ENCODE assay signal across 8 cellular contexts in genomic region chr11:129815596-129816461, GRCh38. TPM values are rescaled to one million over a fixed set of nuclear protein-coding genes. Genes with fewer than 3 reads are reported as not detected.
DNase-seq lines count a peak whose midpoint lies in the region; ATAC-seq, FAIRE-seq and TF ChIP-seq lines count a peak whose summit lies in the region.

TMEM45B (plus strand) TSS chr11:129815848; CDS start chr11:129852483, 36,635 bp downstream.

- no peak for FAIRE-seq in astrocyte (lab: Jason Lieb, UNC)

- H3K9ac ChIP-seq in astrocyte (ENCODE audit: low read length), result no peak within 1 kb of the TSS

- H3K4me1 ChIP-seq in astrocyte (ENCODE audit: insufficient read depth, low read length) (peaks cover 3% of the 10 kb centered on the region), right lobe of liver (peaks cover 0 to 6% (median 0%) of the 10 kb centered on the region in 4 donors)

- peaks cover 4% of the 10 kb centered on the region for H3K36me3 Mint-ChIP-seq in astrocyte (ENCODE audit: low read depth, unreplicated experiment)

- H3K79me2 ChIP-seq in astrocyte (ENCODE audit: insufficient read depth, low read length), result no peaks in the 10 kb centered on the region

- peaks cover 23% of the 10 kb centered on the region for H3K27me3 ChIP-seq in astrocyte (ENCODE audit: insufficient read depth, low read length)
- no peaks in the 10 kb centered on the region for H3K27me3 ChIP-seq in right lobe of liver

- WGBS in right lobe of liver (ENCODE audit: insufficient coverage, low coverage, low lambda C conversion rate, missing lambda C conversion rate), result 6% methylated on average over 11 of the region's 68 CpGs

- no peaks in the 10 kb centered on the region for H3K4me1 Mint-ChIP-seq in astrocyte (ENCODE audit: low read depth, unreplicated experiment)
- peaks cover 34% of the 10 kb centered on the region for H3K4me1 Mint-ChIP-seq in stimulated activated naive CD8-positive, alpha-beta T cell treated with anti-CD3 and anti-CD28 coated beads, Interleukin-15, amount 100 ng/mL, for 72 hours

- H3K4me3 ChIP-seq in astrocyte (ENCODE audit: insufficient read depth, low read depth, low read length) (no peak within 1 kb of the TSS), right lobe of liver (peak within 1 kb of the TSS; percentile 41 to 60 (median 46))

- H3K9me3 Mint-ChIP-seq in astrocyte (ENCODE audit: unreplicated experiment), result peaks cover 13% of the 10 kb centered on the region
- no peaks in the 10 kb centered on the region for H3K9me3 Mint-ChIP-seq in stimulated activated naive CD8-positive, alpha-beta T cell treated with anti-CD3 and anti-CD28 coated beads, Interleukin-15, amount 100 ng/mL, for 72 hours

- peak within 1 kb of the TSS; percentile 62 for H3K4me2 ChIP-seq in astrocyte (ENCODE audit: low read length)

- H2AFZ ChIP-seq in astrocyte (ENCODE audit: low read depth, low read length), result peak within 1 kb of the TSS; percentile 47

- no peak for TF ChIP-seq CTCF in C4-2B (conservative IDR thresholded peaks at IDR 0.05)
- TF ChIP-seq CTCF in astrocyte (IDR thresholded peaks at IDR 0.05; ENCODE audit: insufficient read depth, low read depth, low read length), result no peak
- TF ChIP-seq CTCF in right lobe of liver (IDR thresholded peaks at IDR 0.05), result no peak
- TF ChIP-seq CTCF in GM20000 (IDR thresholded peaks at IDR 0.05; ENCODE audit: extremely low read depth, missing control alignments), result no peak

- DNase-seq in NCI-H526 (lab: John Stamatoyannopoulos, UW) (peak; percentile 77 to 94), astrocyte (ENCODE audit: low read depth) (no peak), right lobe of liver (peak; percentile 63 to 83 (median 70)), SKM-1 (lab: John Stamatoyannopoulos, UW; ENCODE audit: unreplicated experiment) (no peak), GM20000 (ENCODE audit: low spot score) (no peak)
- peak; percentile 20 to 24 for DNase-seq in stimulated activated naive CD8-positive, alpha-beta T cell treated with anti-CD3 and anti-CD28 coated beads, Interleukin-15, amount 100 ng/mL, for 72 hours

- H3K27ac ChIP-seq in C4-2B, result peak within 1 kb of the TSS; percentile 52
- H3K27ac ChIP-seq in astrocyte (ENCODE audit: low read depth, low read length), result no peak within 1 kb of the TSS
- H3K27ac ChIP-seq in right lobe of liver, result peak within 1 kb of the TSS in 1 of 3 donors; percentile 77

- no peak within 1 kb of the TSS for H3K27ac Mint-ChIP-seq in astrocyte (ENCODE audit: unreplicated experiment)
- peak within 1 kb of the TSS in 1 of 2 donors; percentile 48 for H3K27ac Mint-ChIP-seq in stimulated activated naive CD8-positive, alpha-beta T cell treated with anti-CD3 and anti-CD28 coated beads, Interleukin-15, amount 100 ng/mL, for 72 hours

- ATAC-seq in right lobe of liver (peak; percentile 80 to 89 (median 88)), HG03565 (IDR thresholded peaks at IDR 0.05; ENCODE audit: unreplicated experiment) (no peak)
- ATAC-seq in stimulated activated naive CD8-positive, alpha-beta T cell treated with anti-CD3 and anti-CD28 coated beads, Interleukin-15, amount 100 ng/mL, for 72 hours, result peak; percentile 66

- no peaks in the 10 kb centered on the region for H4K20me1 ChIP-seq in astrocyte (ENCODE audit: insufficient read depth, low read length)

- TF ChIP-seq POLR2A in right lobe of liver (IDR thresholded peaks at IDR 0.05), result peak; percentile 24

- H3K9me3 ChIP-seq in astrocyte (ENCODE audit: insufficient read depth, low read depth, low read length), result no peaks in the 10 kb centered on the region
- H3K9me3 ChIP-seq in right lobe of liver, result no peaks in the 10 kb centered on the region

- intact Hi-C loops in right lobe of liver (cut with DNase I), result no loop called here

- peak within 1 kb of the TSS; percentile 50 for H3K4me3 Mint-ChIP-seq in astrocyte (ENCODE audit: unreplicated experiment)
- H3K4me3 Mint-ChIP-seq in stimulated activated naive CD8-positive, alpha-beta T cell treated with anti-CD3 and anti-CD28 coated beads, Interleukin-15, amount 100 ng/mL, for 72 hours, result peak within 1 kb of the TSS; percentile 83 to 85

- no peaks in the 10 kb centered on the region for H3K36me3 ChIP-seq in astrocyte (ENCODE audit: insufficient read depth, low read length)
- H3K36me3 ChIP-seq in right lobe of liver, result no peaks in the 10 kb centered on the region

- peaks cover 55% of the 10 kb centered on the region for H3K27me3 Mint-ChIP-seq in astrocyte (ENCODE audit: low read depth, unreplicated experiment)
- peaks cover 64% of the 10 kb centered on the region for H3K27me3 Mint-ChIP-seq in stimulated activated naive CD8-positive, alpha-beta T cell treated with anti-CD3 and anti-CD28 coated beads, Interleukin-15, amount 100 ng/mL, for 72 hours

RNA-seq across cellular contexts. Expression of gene TMEM45B, which starts in this region (rescaled TPM):
- not detected in 2 replicates for total RNA-seq in astrocyte
- 100 to 1,000 TPM in 1 of 6 experiments, 10 to 100 TPM in 4, 1 to 10 TPM in 1; 10.0 to 126 (median 18.6) TPM for total RNA-seq in right lobe of liver

Comparison
In these comparisons a context has a peak if more than half of its experiments do, and no peak if none do; other contexts are left out.
1. RNA of gene TMEM45B (total RNA-seq): 10.0 to 126 TPM in right lobe of liver; not detected in astrocyte; every median in the first group is over 10 times any median in the second.
2. DNase-seq: peak in NCI-H526 (2 of 2), right lobe of liver (3 of 3) and stimulated activated naive CD8-positive, alpha-beta T cell treated with anti-CD3 and anti-CD28 coated beads, Interleukin-15, amount 100 ng/mL, for 72 hours (2 of 2); none in astrocyte (single experiment), SKM-1 (single experiment) and GM20000 (single experiment).